In genomic region chr1:15304708-15305326, GRCh38 we compare ENCODE assay signal across 8 cellular contexts. TPM values are rescaled to one million over a fixed set of nuclear protein-coding genes. Genes with fewer than 3 reads are reported as not detected.
DNase-seq lines count a peak whose midpoint lies in the region; ATAC-seq and TF ChIP-seq lines count a peak whose summit lies in the region.

No MANE protein-coding gene starts in this region.

- H3K4me1 ChIP-seq in mucosa of descending colon (ENCODE audit: low read depth), result no peaks in the 10 kb centered on the region

- no peak overlapping the region for H3K4me3 ChIP-seq in mucosa of descending colon

- ATAC-seq in mucosa of descending colon, result peak; percentile 47

- peak; percentile 31 for DNase-seq in NOMO-1 treated with DMSO at 0.1 percent for 48 hours (lab: John Stamatoyannopoulos, UW; ENCODE audit: unreplicated experiment)
- DNase-seq in NOMO-1 treated with dmso at 0.1 percent for 144 hours (lab: John Stamatoyannopoulos, UW; ENCODE audit: unreplicated experiment), result no peak
- DNase-seq in NCI-H2171 (lab: John Stamatoyannopoulos, UW), result peak; percentile 53
- DNase-seq in activated CD4-positive, alpha-beta T cell treated with anti-CD3 and anti-CD28 coated beads, Interleukin-2, amount 50 U/mL, for 24 hours (ENCODE audit: low read depth in 1 of 2, low spot score in 1 of 2), result peak; percentile 54 to 61
- peak; percentile 59 for DNase-seq in effector CD4-positive, alpha-beta T cell
- peak in 2 of 3 donors; percentile 80 to 89 for DNase-seq in mucosa of descending colon
- peak; percentile 24 to 47 for DNase-seq in stimulated activated CD8-positive, alpha-beta memory T cell treated with anti-CD3 and anti-CD28 coated beads, Interleukin-4, amount 100 ng/mL, for 1 hour (ENCODE audit: low read depth in 2 of 2, low spot score in 1 of 2)
- no peak for DNase-seq in globus pallidus (ENCODE audit: low spot score)

- no peaks in the 10 kb centered on the region for H3K9me3 ChIP-seq in mucosa of descending colon

- H3K36me3 ChIP-seq in mucosa of descending colon (ENCODE audit: low read depth), result no peaks in the 10 kb centered on the region

- TF ChIP-seq CTCF in mucosa of descending colon (IDR thresholded peaks at IDR 0.05), result peak; percentile 85

- intact Hi-C loops in mucosa of descending colon (cut with DNase I, micrococcal nuclease), result loop anchor here (10.0 kb wide), 1 partner anchor 180 kb away; no protein-coding TSS in a partner anchor

RNA-seq across cellular contexts. Expression of gene FHAD1, which starts 57.8 kb away (rescaled TPM):
- 1 to 10 TPM in 1 of 3 donors, under 1 TPM in 2; 0.89 to 1.9 (median 0.99) TPM for total RNA-seq in mucosa of descending colon

Comparison
In these comparisons a context has a peak if more than half of its experiments do, and no peak if none do; other contexts are left out.
1. DNase-seq: peak in NOMO-1 treated with DMSO at 0.1 percent for 48 hours (single experiment), NCI-H2171 (single experiment), activated CD4-positive, alpha-beta T cell treated with anti-CD3 and anti-CD28 coated beads, Interleukin-2, amount 50 U/mL, for 24 hours (2 of 2), effector CD4-positive, alpha-beta T cell (single experiment), mucosa of descending colon (2 of 3) and stimulated activated CD8-positive, alpha-beta memory T cell treated with anti-CD3 and anti-CD28 coated beads, Interleukin-4, amount 100 ng/mL, for 1 hour (2 of 2); none in NOMO-1 treated with dmso at 0.1 percent for 144 hours (single experiment) and globus pallidus (single experiment).